Comparison of ENCODE assay signal across 17 cellular contexts in genomic region chr15:29934251-29934650, GRCh38.
DNase-seq lines count a peak whose midpoint lies in the region; ATAC-seq, FAIRE-seq and TF ChIP-seq lines count a peak whose summit lies in the region.
"Had no signal": no experiment of that assay in that cellular context is flagged by ENCODE, and none has a peak within 500 bp of the region (broad histone marks: within the 10 kb centered on the region; RNA-seq: fewer than 3 reads in every experiment).

No MANE protein-coding gene starts in this region.

- no peaks in the 10 kb centered on the region for H3K9me1 ChIP-seq in endothelial cell of umbilical vein (replicated peaks; ENCODE audit: control insufficient read depth, extremely low read depth, insufficient read depth, low read length)

- peak; percentile 85 for FAIRE-seq in endothelial cell of umbilical vein (lab: Jason Lieb, UNC)

- intact Hi-C loops in PC-9 (cut with micrococcal nuclease; ENCODE audit: unreplicated experiment) (loop anchor here (1.0 to 2.0 kb wide), 4 partner anchors 9 to 199 kb away; partner anchors contain the start of gene TJP1), endothelial cell of umbilical vein (cut with micrococcal nuclease) (loop anchor here (2.0 kb wide), 1 partner anchor 111 kb away; the partner anchor contains the start of gene TJP1)

- H2AFZ ChIP-seq in PC-9, result no peak overlapping the region
- H2AFZ ChIP-seq in endothelial cell of umbilical vein (ENCODE audit: low read depth, low read length), result no peak overlapping the region
- no peak overlapping the region for H2AFZ ChIP-seq in MM.1S (ENCODE audit: low read length)

- H3K4me2 ChIP-seq in PC-9, result peak overlapping the region; percentile 54
- peak overlapping the region; percentile 27 for H3K4me2 ChIP-seq in endothelial cell of umbilical vein (ENCODE audit: insufficient read depth, low read length)
- no peak overlapping the region for H3K4me2 ChIP-seq in MM.1S (ENCODE audit: low read depth, low read length)
- H3K4me2 ChIP-seq: BLaER1 treated with 17β-estradiol and CSF1 and Interleukin-3, amounts not matched to agents 10 nM and 100 nM had no signal

- no peak overlapping the region for H3K4me3 ChIP-seq in PC-9
- H3K4me3 ChIP-seq in endothelial cell of umbilical vein (replicated peaks in 1 of 3; ENCODE audit: insufficient read depth in 1 of 3, low read depth in 1 of 3, low read length in 3 of 3), result no peak overlapping the region
- no peak overlapping the region for H3K4me3 ChIP-seq in MM.1S (ENCODE audit: low read length)
- H3K4me3 ChIP-seq: BLaER1 treated with 17β-estradiol and CSF1 and Interleukin-3, amounts not matched to agents 10 nM and 100 nM; dorsolateral prefrontal cortex; left ventricle myocardium inferior; right lobe of liver had no signal

- no TSS peak for BruUV-seq in PC-9 (replicated peaks; lab: Mats Ljungman, UMichigan)
- no TSS peak for BruUV-seq in endothelial cell of umbilical vein (replicated peaks; lab: Mats Ljungman, UMichigan)

- H3K79me2 ChIP-seq in PC-9 (ENCODE audit: low read depth) (no peaks in the 10 kb centered on the region), endothelial cell of umbilical vein (ENCODE audit: control insufficient read depth, insufficient read depth, low read length) (no peaks in the 10 kb centered on the region), MM.1S (ENCODE audit: low read length) (no peaks in the 10 kb centered on the region)

- H3K36me3 ChIP-seq in PC-9 (ENCODE audit: low read depth) (no peaks in the 10 kb centered on the region), endothelial cell of umbilical vein (ENCODE audit: control insufficient read depth in 2 of 2, extremely low read depth in 1 of 2, insufficient read depth in 2 of 2, low read length in 2 of 2) (no peaks in the 10 kb centered on the region), MM.1S (replicated peaks; ENCODE audit: insufficient read depth, low read length) (no peaks in the 10 kb centered on the region)
- H3K36me3 ChIP-seq: BLaER1 treated with 17β-estradiol and CSF1 and Interleukin-3, amounts not matched to agents 10 nM and 100 nM; left ventricle myocardium inferior; right lobe of liver had no signal

- POLR2A ChIA-PET in PC-9 (lab: Charles Lee; ENCODE audit: unreplicated experiment) (interaction anchor here (0.6 to 1.1 kb wide), 2 partner anchors 9 to 112 kb away, joined by 3 to 5 read pairs; partner anchors contain the start of gene TJP1), endothelial cell of umbilical vein (lab: Charles Lee) (no interaction called here)

- H3K27ac ChIP-seq in PC-9 (peak overlapping the region; percentile 81), endothelial cell of umbilical vein (ENCODE audit: insufficient read depth, low read depth, low read length) (peak overlapping the region; percentile 46), MM.1S (ENCODE audit: low read length) (no peak overlapping the region)
- H3K27ac ChIP-seq: BLaER1 treated with 17β-estradiol and CSF1 and Interleukin-3, amounts not matched to agents 10 nM and 100 nM; left ventricle myocardium inferior; right lobe of liver had no signal

- ATAC-seq in omental fat pad (ENCODE audit: low FRiP score) (peak; percentile 38), HG02588 (IDR thresholded peaks at IDR 0.05; ENCODE audit: unreplicated experiment) (no peak)
- ATAC-seq: right lobe of liver; stimulated activated naive CD8-positive, alpha-beta T cell treated with anti-CD3 and anti-CD28 coated beads, Interleukin-15, amount 100 ng/mL, for 72 hours had no signal

- dilution Hi-C loops in endothelial cell of umbilical vein (cut with MboI; ENCODE audit: extremely low pct_ligation_motif_present, low sequenced_read_pairs), result no loop called here

- no peak overlapping the region for H3K9ac ChIP-seq in endothelial cell of umbilical vein (replicated peaks; ENCODE audit: extremely low read depth, insufficient read depth, low read length)
- H3K9ac ChIP-seq in MM.1S (ENCODE audit: low read length), result no peak overlapping the region
- H3K9ac ChIP-seq: BLaER1 treated with 17β-estradiol and CSF1 and Interleukin-3, amounts not matched to agents 10 nM and 100 nM had no signal

- H3K4me1 ChIP-seq in PC-9 (replicated peaks; ENCODE audit: insufficient read depth), result peaks cover 65% of the 10 kb centered on the region
- H3K4me1 ChIP-seq in endothelial cell of umbilical vein (ENCODE audit: control insufficient read depth, extremely low read depth, insufficient read depth, low read length), result peaks cover 35% of the 10 kb centered on the region
- no peaks in the 10 kb centered on the region for H3K4me1 ChIP-seq in MM.1S (ENCODE audit: low read length)
- H3K4me1 ChIP-seq: BLaER1 treated with 17β-estradiol and CSF1 and Interleukin-3, amounts not matched to agents 10 nM and 100 nM; left ventricle myocardium inferior; right lobe of liver had no signal

- TF ChIP-seq POLR2A in endothelial cell of umbilical vein (IDR thresholded peaks at IDR 0.05; ENCODE audit: low read depth, low read length), result no peak

- H3F3A ChIP-seq in PC-9 (ENCODE audit: insufficient read depth, low read depth) (peaks cover 29% of the 10 kb centered on the region), MM.1S (ENCODE audit: insufficient read depth, low read length) (no peaks in the 10 kb centered on the region)

- peak; percentile 94 for DNase-seq in ELR (ENCODE audit: low read depth)
- DNase-seq in PC-9, result peak; percentile 44 to 91
- peak; percentile 67 for DNase-seq in endothelial cell of umbilical vein (ENCODE audit: low read depth, low spot score)
- DNase-seq in omental fat pad (ENCODE audit: low spot score), result no peak
- no peak for DNase-seq in amygdala (lab: John Stamatoyannopoulos, UW)
- DNase-seq in MM.1S, result no peak
- DNase-seq in activated naive CD4-positive, alpha-beta T cell (lab: John Stamatoyannopoulos, UW), result no peak
- DNase-seq: activated CD4-positive, alpha-beta T cell treated with anti-CD3 and anti-CD28 coated beads for 4 hours; activated T-cell treated with anti-CD3 and anti-CD28 coated beads, Interleukin-2, amount 50 U/mL, for 24 hours; dorsolateral prefrontal cortex; GOT3; left ventricle myocardium inferior; NCI-H1105 treated with DMSO at 0.1 percent for 48 hours; right lobe of liver; stimulated activated naive CD8-positive, alpha-beta T cell treated with anti-CD3 and anti-CD28 coated beads, Interleukin-15, amount 100 ng/mL, for 72 hours had no signal

- TF ChIP-seq CTCF in PC-9 (conservative IDR thresholded peaks at IDR 0.05), result no peak
- no peak for TF ChIP-seq CTCF in endothelial cell of umbilical vein (IDR thresholded peaks at IDR 0.05; ENCODE audit: extremely low read depth in 1 of 2, insufficient read depth in 1 of 2, low read depth in 1 of 2, low read length in 2 of 2)
- TF ChIP-seq CTCF in omental fat pad (IDR thresholded peaks at IDR 0.05), result no peak
- no peak for TF ChIP-seq CTCF in MM.1S (IDR thresholded peaks at IDR 0.05; ENCODE audit: low read length)

- H4K20me1 ChIP-seq in PC-9 (ENCODE audit: insufficient read depth) (no peaks in the 10 kb centered on the region), endothelial cell of umbilical vein (replicated peaks; ENCODE audit: control insufficient read depth, extremely low read depth, insufficient read depth, low read length) (no peaks in the 10 kb centered on the region), MM.1S (ENCODE audit: insufficient read depth, low read length) (no peaks in the 10 kb centered on the region)
- H4K20me1 ChIP-seq: BLaER1 treated with 17β-estradiol and CSF1 and Interleukin-3, amounts not matched to agents 10 nM and 100 nM had no signal

- H3K27me3 ChIP-seq in PC-9 (ENCODE audit: insufficient read depth, low read depth) (no peaks in the 10 kb centered on the region), endothelial cell of umbilical vein (ENCODE audit: control insufficient read depth in 2 of 2, insufficient read depth in 2 of 2, low read length in 2 of 2) (no peaks in the 10 kb centered on the region), MM.1S (replicated peaks; ENCODE audit: insufficient read depth, low read length) (no peaks in the 10 kb centered on the region)
- H3K27me3 ChIP-seq: BLaER1 treated with 17β-estradiol and CSF1 and Interleukin-3, amounts not matched to agents 10 nM and 100 nM; dorsolateral prefrontal cortex; right lobe of liver had no signal

- no peaks in the 10 kb centered on the region for H3K9me2 ChIP-seq in PC-9 (ENCODE audit: insufficient read depth)
- no peaks in the 10 kb centered on the region for H3K9me2 ChIP-seq in MM.1S (replicated peaks; ENCODE audit: insufficient read depth, low read length)

- CTCF ChIA-PET in PC-9 (lab: Charles Lee) (no interaction called here), endothelial cell of umbilical vein (lab: Charles Lee) (interaction anchor here (1.4 to 1.7 kb wide), 3 partner anchors 10 to 186 kb away, joined by 4 to 5 read pairs (median 5); no protein-coding TSS in a partner anchor)

- 0 out of 2 replicates have a peak, but pooled peaks cover 2% of the 10 kb centered on the region for H3K9me3 ChIP-seq in PC-9 (ENCODE audit: insufficient read depth, low read depth)
- no peaks in the 10 kb centered on the region for H3K9me3 ChIP-seq in endothelial cell of umbilical vein (replicated peaks; ENCODE audit: control insufficient read depth, insufficient read depth, low read length)
- H3K9me3 ChIP-seq in MM.1S (replicated peaks; ENCODE audit: insufficient read depth, low read length), result no peaks in the 10 kb centered on the region
- H3K9me3 ChIP-seq: BLaER1 treated with 17β-estradiol and CSF1 and Interleukin-3, amounts not matched to agents 10 nM and 100 nM; left ventricle myocardium inferior; right lobe of liver had no signal

TF ChIP-seq in endothelial cell of umbilical vein, 7 proteins besides CTCF, POLR2A, EP300 and RAD21:
- TF ChIP-seq POLR2AphosphoS5 (IDR thresholded peaks at IDR 0.05; ENCODE audit: insufficient read depth, low read depth, low read length) (peak; percentile 53), EZH2 (IDR thresholded peaks at IDR 0.05; ENCODE audit: borderline replicate concordance, low read depth, low read length, severe bottlenecking) (no peak), MAX (IDR thresholded peaks at IDR 0.05; ENCODE audit: insufficient read depth, insufficient read length) (no peak), FOS (IDR thresholded peaks at IDR 0.05; ENCODE audit: borderline replicate concordance, insufficient read depth, low read length) (peak; percentile 91), JUN (IDR thresholded peaks at IDR 0.05; ENCODE audit: borderline replicate concordance, insufficient read depth, insufficient read length, low read depth) (peak; percentile 70), GATA2 (IDR thresholded peaks at IDR 0.05; ENCODE audit: insufficient read depth, insufficient read length, low read depth, low read length) (peak; percentile 34), MYC (IDR thresholded peaks at IDR 0.05; ENCODE audit: low read depth, low read length) (no peak)

Comparison
In these comparisons a context has a peak if more than half of its experiments do, and no peak if none do; other contexts are left out.
1. DNase-seq: peak in ELR (single experiment), PC-9 (2 of 2) and endothelial cell of umbilical vein (single experiment); none in omental fat pad (single experiment), amygdala (0 of 56), MM.1S (single experiment) and activated naive CD4-positive, alpha-beta T cell (0 of 4).